Comparison of ENCODE assay signal across 15 cellular contexts in genomic region chr1:167453156-167453555, GRCh38.
A peak's percentile ranks its signal among the peaks of the same experiment; 100 is the strongest.
DNase-seq lines count a peak whose midpoint lies in the region; ATAC-seq, FAIRE-seq and TF ChIP-seq lines count a peak whose summit lies in the region.
"Had no signal": no experiment of that assay in that cellular context is flagged by ENCODE, and none has a peak within 500 bp of the region (broad histone marks: within the 10 kb centered on the region; RNA-seq: fewer than 3 reads in every experiment).

No MANE protein-coding gene starts in this region.

- H3K4me3 ChIP-seq in small intestine (ENCODE audit: low read depth in 1 of 2, low read length in 2 of 2) = no peak overlapping the region
- H3K4me3 ChIP-seq: transverse colon had no signal

- no peak overlapping the region for H3K27ac ChIP-seq in small intestine (ENCODE audit: low read depth in 1 of 2, low read length in 1 of 2)
- H3K27ac ChIP-seq: transverse colon had no signal

- ATAC-seq in central memory CD8-positive, alpha-beta T cell (replicated peaks; ENCODE audit: extremely low read depth, poor library complexity, severe bottlenecking) = no peak
- no peak for ATAC-seq in GM21360 (IDR thresholded peaks at IDR 0.05; ENCODE audit: unreplicated experiment)
- ATAC-seq: left lobe of liver had no signal

- peaks cover 0 to 3% of the 10 kb centered on the region in 2 donors for H3K4me1 ChIP-seq in small intestine (ENCODE audit: control insufficient read depth in 2 of 2, insufficient read depth in 1 of 2, low read depth in 1 of 2, low read length in 1 of 2)

- H3K36me3 Mint-ChIP-seq in activated CD4-positive, alpha-beta memory T cell treated with anti-CD3 and anti-CD28 coated beads for 36 hours = peaks cover 9% of the 10 kb centered on the region
- H3K36me3 Mint-ChIP-seq in central memory CD8-positive, alpha-beta T cell (ENCODE audit: insufficient read depth) = peaks cover 28% of the 10 kb centered on the region
- H3K36me3 Mint-ChIP-seq in Calu3 (ENCODE audit: insufficient read depth, unreplicated experiment) = peaks cover 14% of the 10 kb centered on the region

- peak overlapping the region; percentile 60 for H3K4me3 Mint-ChIP-seq in activated CD4-positive, alpha-beta memory T cell treated with anti-CD3 and anti-CD28 coated beads for 36 hours
- H3K4me3 Mint-ChIP-seq in central memory CD8-positive, alpha-beta T cell = no peak overlapping the region
- no peak overlapping the region for H3K4me3 Mint-ChIP-seq in Calu3 (ENCODE audit: low read depth, unreplicated experiment)
- H3K4me3 Mint-ChIP-seq: B cell had no signal

- intact Hi-C loops in activated CD4-positive, alpha-beta memory T cell treated with anti-CD3 and anti-CD28 coated beads for 36 hours (cut with micrococcal nuclease) = no loop called here
- intact Hi-C loops in Calu3 (cut with micrococcal nuclease; ENCODE audit: unreplicated experiment) = no loop called here

- CTCF ChIA-PET in activated CD4-positive, alpha-beta memory T cell treated with anti-CD3 and anti-CD28 coated beads for 36 hours (lab: Charles Lee) = interaction anchor here (0.8 to 4.4 kb wide), 3 partner anchors 61 to 81 kb away, joined by 3 to 39 read pairs (median 17); partner anchors contain the start of gene CD247
- CTCF ChIA-PET in Calu3 (lab: Charles Lee) = no interaction called here

- FAIRE-seq in small intestine (lab: Jason Lieb, UNC) = no peak
- FAIRE-seq: H54 had no signal

- H3K27ac Mint-ChIP-seq in activated CD4-positive, alpha-beta memory T cell treated with anti-CD3 and anti-CD28 coated beads for 36 hours = peak overlapping the region; percentile 77
- H3K27ac Mint-ChIP-seq in central memory CD8-positive, alpha-beta T cell (ENCODE audit: low read depth) = peak overlapping the region; percentile 19
- no peak overlapping the region for H3K27ac Mint-ChIP-seq in Calu3 (ENCODE audit: unreplicated experiment)
- H3K27ac Mint-ChIP-seq: B cell had no signal

- peaks cover 71% of the 10 kb centered on the region for H3K4me1 Mint-ChIP-seq in activated CD4-positive, alpha-beta memory T cell treated with anti-CD3 and anti-CD28 coated beads for 36 hours (ENCODE audit: low read depth)
- H3K4me1 Mint-ChIP-seq in central memory CD8-positive, alpha-beta T cell = peaks cover 62% of the 10 kb centered on the region
- H3K4me1 Mint-ChIP-seq in Calu3 (ENCODE audit: low read depth, unreplicated experiment) = no peaks in the 10 kb centered on the region

- no peaks in the 10 kb centered on the region for H3K9me3 Mint-ChIP-seq in activated CD4-positive, alpha-beta memory T cell treated with anti-CD3 and anti-CD28 coated beads for 36 hours
- no peaks in the 10 kb centered on the region for H3K9me3 Mint-ChIP-seq in central memory CD8-positive, alpha-beta T cell
- no peaks in the 10 kb centered on the region for H3K9me3 Mint-ChIP-seq in Calu3 (ENCODE audit: low read depth, unreplicated experiment)

- no peaks in the 10 kb centered on the region for H3K9me3 ChIP-seq in small intestine (ENCODE audit: control insufficient read depth, low read depth)
- H3K9me3 ChIP-seq: transverse colon had no signal

- TF ChIP-seq CTCF in Calu3 (IDR thresholded peaks at IDR 0.05; ENCODE audit: unreplicated experiment) = no peak

- H3K36me3 ChIP-seq in small intestine (ENCODE audit: control insufficient read depth in 2 of 2, insufficient read depth in 2 of 2, low read length in 2 of 2) = no peaks in the 10 kb centered on the region
- H3K36me3 ChIP-seq: transverse colon had no signal

- POLR2A ChIA-PET in activated CD4-positive, alpha-beta memory T cell treated with anti-CD3 and anti-CD28 coated beads for 36 hours (lab: Charles Lee) = interaction anchor here (0.6 to 7.2 kb wide), 3 partner anchors 20 to 81 kb away, joined by 3 to 58 read pairs (median 3); partner anchors contain the start of gene CD247

- BruUV-seq in Calu3 (replicated peaks; lab: Mats Ljungman, UMichigan) = no TSS peak

- no peaks in the 10 kb centered on the region for H3K27me3 ChIP-seq in small intestine (ENCODE audit: control insufficient read depth in 2 of 2, insufficient read depth in 2 of 2, low read length in 2 of 2)
- H3K27me3 ChIP-seq: transverse colon had no signal

- peak; percentile 66 for DNase-seq in activated effector memory CD4-positive, alpha-beta T cell treated with anti-CD3 and anti-CD28 coated beads, Interleukin-2, amount 50 U/mL, for 16 hours
- no peak for DNase-seq in activated effector memory CD4-positive, alpha-beta T cell treated with Interleukin-2 at 50 U/mL for 16 hours
- peak; percentile 37 for DNase-seq in activated CD4-positive, alpha-beta memory T cell treated with anti-CD3 and anti-CD28 coated beads for 36 hours
- DNase-seq in central memory CD8-positive, alpha-beta T cell (ENCODE audit: low spot score in 2 of 2) = no peak
- DNase-seq in small intestine (peak; percentile 25), Calu3 (no peak)
- DNase-seq in stimulated activated CD4-positive, alpha-beta T cell treated with anti-CD3 and anti-CD28 coated beads, Interleukin-1b, Interleukin-23, amount 100 ng/mL, for 48 hours = no peak
- DNase-seq: aorta, foreskin fibroblast, NCI-H1694, transverse colon had no signal

- WGBS in small intestine, 3 donors = 31 to 72% (median 42%) methylated on average over 6 of the region's 6 CpGs

- no peaks in the 10 kb centered on the region for H3K27me3 Mint-ChIP-seq in activated CD4-positive, alpha-beta memory T cell treated with anti-CD3 and anti-CD28 coated beads for 36 hours
- no peaks in the 10 kb centered on the region for H3K27me3 Mint-ChIP-seq in central memory CD8-positive, alpha-beta T cell
- H3K27me3 Mint-ChIP-seq in Calu3 (ENCODE audit: unreplicated experiment) = peaks cover 25% of the 10 kb centered on the region

Comparison
In these comparisons a context has a peak if more than half of its experiments do, and no peak if none do; other contexts are left out.
1. DNase-seq: peak in activated effector memory CD4-positive, alpha-beta T cell treated with anti-CD3 and anti-CD28 coated beads, Interleukin-2, amount 50 U/mL, for 16 hours (single experiment), activated CD4-positive, alpha-beta memory T cell treated with anti-CD3 and anti-CD28 coated beads for 36 hours (single experiment) and small intestine (single experiment); none in activated effector memory CD4-positive, alpha-beta T cell treated with Interleukin-2 at 50 U/mL for 16 hours (single experiment), central memory CD8-positive, alpha-beta T cell (0 of 2), stimulated activated CD4-positive, alpha-beta T cell treated with anti-CD3 and anti-CD28 coated beads, Interleukin-1b, Interleukin-23, amount 100 ng/mL, for 48 hours (single experiment) and Calu3 (single experiment).